In genomic region chr7:7967909-7968543, GRCh38 we compare ENCODE assay signal across 8 cellular contexts. TPM values are rescaled to one million over a fixed set of nuclear protein-coding genes. Genes with fewer than 3 reads are reported as not detected.
DNase-seq lines count a peak whose midpoint lies in the region; ATAC-seq and TF ChIP-seq lines count a peak whose summit lies in the region.

No MANE protein-coding gene starts in this region.

- H3K4me1 Mint-ChIP-seq in WTC11 = peaks cover 11% of the 10 kb centered on the region

- DNase-seq in NCI-H748 (lab: John Stamatoyannopoulos, UW; ENCODE audit: unreplicated experiment) (peak; percentile 35), NCI-H748 treated with DMSO at 0.1 percent for 48 hours (lab: John Stamatoyannopoulos, UW) (no peak), WTC11 (ENCODE audit: low spot score) (no peak), iPS DF 6.9 (ENCODE audit: low read depth, low spot score) (no peak), stomach (no peak), ACHN (no peak), NCI-H524 treated with DMSO at 0.1 percent for 48 hours (lab: John Stamatoyannopoulos, UW) (no peak)

- H3K27ac ChIP-seq in iPS DF 6.9 (ENCODE audit: low read length) (no peak overlapping the region), stomach (peak overlapping the region; percentile 89 to 98 (median 97))

- TF ChIP-seq CTCF in WTC11 (IDR thresholded peaks at IDR 0.05) (no peak), stomach (IDR thresholded peaks at IDR 0.05) (peak in 1 of 7 experiments; percentile 7)

- H3K9me3 ChIP-seq in iPS DF 6.9 (ENCODE audit: control insufficient read depth, insufficient read depth, low read length) (no peaks in the 10 kb centered on the region), stomach (no peaks in the 10 kb centered on the region)

- TF ChIP-seq EP300 in stomach (IDR thresholded peaks at IDR 0.05) = no peak

- no peaks in the 10 kb centered on the region; the same call in 1 of the 2 replicates for H3K4me1 ChIP-seq in iPS DF 6.9 (ENCODE audit: control insufficient read depth, insufficient read depth, low read length)
- H3K4me1 ChIP-seq in stomach = peaks cover 0 to 38% (median 24%) of the 10 kb centered on the region in 4 donors

- POLR2A ChIA-PET in WTC11 (lab: Charles Lee) = interaction anchor here (0.6 to 1.4 kb wide), 2 partner anchors 12 to 31 kb away, joined by 3 read pairs; no protein-coding TSS in a partner anchor

- ATAC-seq in WTC11 (no peak), GM21515 (IDR thresholded peaks at IDR 0.05; ENCODE audit: unreplicated experiment) (no peak)

- H3K4me3 Mint-ChIP-seq in WTC11 = peak overlapping the region; percentile 81

- WGBS in iPS DF 6.9 (ENCODE audit: insufficient coverage, insufficient read length) = no CpG with 5 or more reads among the region's 13 CpGs
- 2 to 7% (median 3%) methylated on average over 7 to 13 of the region's 13 CpGs for whole genome bisulfite sequencing in stomach, 5 donors

- H3K27me3 Mint-ChIP-seq in WTC11 (ENCODE audit: low read depth) = no peaks in the 10 kb centered on the region

- no peaks in the 10 kb centered on the region for H3K9me3 Mint-ChIP-seq in WTC11

- H3K4me3 ChIP-seq in iPS DF 6.9 (ENCODE audit: low read length) = peak overlapping the region; percentile 62; the same call in 1 of the 2 replicates
- H3K4me3 ChIP-seq in stomach = peak overlapping the region; percentile 89 to 98 (median 95)

- in situ Hi-C loops in ACHN (cut with HindIII; ENCODE audit: low pct_ligation_motif_present, low pct_unique_long_range_greater_than_20kb, low sequenced_read_pairs) = no loop called here

- CTCF ChIA-PET in WTC11 (lab: Charles Lee) = interaction anchor here (0.7 to 1.9 kb wide), 4 partner anchors 11 to 287 kb away, joined by 3 to 8 read pairs (median 4); no protein-coding TSS in a partner anchor

- H3K36me3 ChIP-seq in iPS DF 6.9 (ENCODE audit: control insufficient read depth, insufficient read depth, low read length) (no peaks in the 10 kb centered on the region), stomach (no peaks in the 10 kb centered on the region)

- no peaks in the 10 kb centered on the region for H3K36me3 Mint-ChIP-seq in WTC11

- intact Hi-C loops in stomach (cut with DNase I; ENCODE audit: low total_unique reads) = no loop called here

- 0 out of 2 replicates have a peak overlapping the region, but pooled peaks have one; percentile 17 for H3K27ac Mint-ChIP-seq in WTC11

- H3K27me3 ChIP-seq in iPS DF 6.9 (ENCODE audit: control insufficient read depth, insufficient read depth, low read length) (no peaks in the 10 kb centered on the region), stomach (no peaks in the 10 kb centered on the region)

- TF ChIP-seq POLR2A in stomach (IDR thresholded peaks at IDR 0.05) = no peak

TF ChIP-seq in WTC11, 78 proteins besides CTCF, POLR2A, EP300 and RAD21:
- TF ChIP-seq HMGXB4 (CRISPR knock-in tag; IDR thresholded peaks at IDR 0.05) (0 out of 2 replicates have a peak, but pooled peaks have one; percentile 7), ATF3 (CRISPR knock-in tag; conservative IDR thresholded peaks at IDR 0.05) (no peak), GRHL2 (CRISPR knock-in tag; IDR thresholded peaks at IDR 0.05; ENCODE audit: insufficient replicate concordance, severe bottlenecking) (no peak), ZNF138 (CRISPR knock-in tag; conservative IDR thresholded peaks at IDR 0.05) (no peak)

RNA-seq across cellular contexts. Expression of gene GLCCI1, which starts 0.6 kb away (rescaled TPM):
- total RNA-seq in WTC11 (2021) = 23.8 to 27.0 TPM (median 24.2 TPM) in 3 replicates
- total RNA-seq in stomach = 10 to 100 TPM in 4 of 5 donors, 1 to 10 TPM in 1; 4.6 to 60.9 (median 26.6) TPM
- polyA plus RNA-seq in stomach = 1 to 10 TPM; 2.6 to 3.2 (median 3.0) TPM
